Comparison of ENCODE assay signal across 8 cellular contexts in the genomic region with DNA sequence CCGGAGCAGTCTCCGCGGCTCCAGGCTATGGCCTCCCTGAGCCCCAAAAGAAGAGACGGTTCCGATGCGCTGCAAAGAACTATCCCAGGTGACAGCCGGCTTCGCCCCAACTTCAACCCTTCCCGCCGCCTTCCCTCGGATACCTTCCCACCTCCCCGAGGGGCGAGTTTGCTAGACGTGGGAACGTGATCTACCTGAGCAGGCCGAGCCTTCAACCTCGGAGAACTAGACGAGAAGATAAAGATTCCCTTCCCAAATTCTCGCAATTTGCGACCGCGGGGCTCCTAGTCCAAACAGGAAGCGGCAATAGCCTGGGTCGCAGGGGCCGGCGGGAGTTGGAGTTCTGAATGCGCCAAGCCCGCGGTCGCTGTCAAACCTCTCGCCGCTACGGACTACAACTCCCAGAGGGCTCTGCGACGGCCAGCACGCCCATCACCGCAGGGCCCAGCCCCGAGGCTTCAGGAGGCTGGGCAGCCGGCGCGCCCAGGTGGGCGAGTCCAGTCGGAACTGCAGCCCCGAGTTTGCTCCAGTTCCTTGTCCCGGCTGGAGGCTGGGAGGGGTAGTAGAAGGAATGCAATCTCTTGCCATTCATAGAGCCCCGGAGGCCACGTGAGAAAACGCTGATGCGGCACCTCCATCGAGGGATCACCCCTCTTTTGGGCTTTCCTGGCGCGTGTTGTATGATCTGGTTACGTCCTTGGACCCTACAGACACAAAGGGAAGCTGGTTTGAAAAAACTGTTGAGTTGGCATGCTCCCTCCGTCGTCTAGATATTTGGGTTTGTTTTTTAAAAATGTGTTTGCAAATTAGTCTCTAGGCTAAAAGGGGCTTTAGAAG. TPM values are rescaled to one million over a fixed set of nuclear protein-coding genes. Genes with fewer than 3 reads are reported as not detected.
DNase-seq lines count a peak whose midpoint lies in the region; TF ChIP-seq lines count a peak whose summit lies in the region.

A gene with protein sequence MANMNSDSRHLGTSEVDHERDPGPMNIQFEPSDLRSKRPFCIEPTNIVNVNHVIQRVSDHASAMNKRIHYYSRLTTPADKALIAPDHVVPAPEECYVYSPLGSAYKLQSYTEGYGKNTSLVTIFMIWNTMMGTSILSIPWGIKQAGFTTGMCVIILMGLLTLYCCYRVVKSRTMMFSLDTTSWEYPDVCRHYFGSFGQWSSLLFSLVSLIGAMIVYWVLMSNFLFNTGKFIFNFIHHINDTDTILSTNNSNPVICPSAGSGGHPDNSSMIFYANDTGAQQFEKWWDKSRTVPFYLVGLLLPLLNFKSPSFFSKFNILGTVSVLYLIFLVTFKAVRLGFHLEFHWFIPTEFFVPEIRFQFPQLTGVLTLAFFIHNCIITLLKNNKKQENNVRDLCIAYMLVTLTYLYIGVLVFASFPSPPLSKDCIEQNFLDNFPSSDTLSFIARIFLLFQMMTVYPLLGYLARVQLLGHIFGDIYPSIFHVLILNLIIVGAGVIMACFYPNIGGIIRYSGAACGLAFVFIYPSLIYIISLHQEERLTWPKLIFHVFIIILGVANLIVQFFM (minus strand): TSS at position 302 of the 837 bp plus-strand sequence. CDS start 14,366 bp downstream, outside the sequence.

- intact Hi-C loops in activated naive CD4-positive, alpha-beta T cell treated with anti-CD3 and anti-CD28 coated beads for 36 hours (cut with micrococcal nuclease), result loop anchor here (1.0 to 10.0 kb wide), 9 partner anchors 59 to 540 kb away; a partner anchor contains a TSS

- DNase-seq in GM03348 (ENCODE audit: low spot score) (peak; percentile 97), HFF-Myc (ENCODE audit: extremely low read depth, low read depth) (peak; percentile 78), NAMALWA (ENCODE audit: low spot score) (peak; percentile 85), SK-N-DZ (ENCODE audit: low spot score) (peak; percentile 91), globus pallidus (ENCODE audit: low spot score) (peak; percentile 93), nucleus accumbens (lab: John Stamatoyannopoulos, UW) (peak; percentile 59 to 98 (median 92)), suprapubic skin (ENCODE audit: low spot score in 2 of 2) (peak; percentile 97)
- peak; percentile 97 for DNase-seq in activated naive CD4-positive, alpha-beta T cell treated with anti-CD3 and anti-CD28 coated beads for 36 hours

- H3K36me3 Mint-ChIP-seq in activated naive CD4-positive, alpha-beta T cell treated with anti-CD3 and anti-CD28 coated beads for 36 hours (ENCODE audit: low read depth), result no peaks in the 10 kb centered on the region

- no peaks in the 10 kb centered on the region for H3K9me3 ChIP-seq in suprapubic skin

- H3K4me1 Mint-ChIP-seq in activated naive CD4-positive, alpha-beta T cell treated with anti-CD3 and anti-CD28 coated beads for 36 hours (ENCODE audit: low read depth), result peaks cover 23% of the 10 kb centered on the region

- no peak for TF ChIP-seq EP300 in suprapubic skin (IDR thresholded peaks at IDR 0.05)

- 1% methylated on average over 32 of the region's 55 CpGs for WGBS in suprapubic skin

- no peaks in the 10 kb centered on the region for H3K27me3 Mint-ChIP-seq in activated naive CD4-positive, alpha-beta T cell treated with anti-CD3 and anti-CD28 coated beads for 36 hours (ENCODE audit: low read depth)

- H3K27ac ChIP-seq in suprapubic skin, result peak within 1 kb of the TSS; percentile 49

- no peaks in the 10 kb centered on the region for H3K27me3 ChIP-seq in suprapubic skin

- peak within 1 kb of the TSS; percentile 92 for H3K4me3 Mint-ChIP-seq in activated naive CD4-positive, alpha-beta T cell treated with anti-CD3 and anti-CD28 coated beads for 36 hours

- peaks cover 13% of the 10 kb centered on the region for H3K4me1 ChIP-seq in suprapubic skin

- TF ChIP-seq CTCF in HFF-Myc (IDR thresholded peaks at IDR 0.05; ENCODE audit: low read depth, low read length, missing control alignments) (no peak), suprapubic skin (IDR thresholded peaks at IDR 0.05) (no peak)

- no peak for TF ChIP-seq POLR2A in suprapubic skin (IDR thresholded peaks at IDR 0.05)

- peak within 1 kb of the TSS; percentile 62 for H3K27ac Mint-ChIP-seq in activated naive CD4-positive, alpha-beta T cell treated with anti-CD3 and anti-CD28 coated beads for 36 hours

- peaks cover 2% of the 10 kb centered on the region for H3K9me3 Mint-ChIP-seq in activated naive CD4-positive, alpha-beta T cell treated with anti-CD3 and anti-CD28 coated beads for 36 hours

- H3K36me3 ChIP-seq in suprapubic skin, result no peaks in the 10 kb centered on the region

- CTCF ChIA-PET in activated naive CD4-positive, alpha-beta T cell treated with anti-CD3 and anti-CD28 coated beads for 36 hours (lab: Charles Lee), result no interaction called here

- H3K4me3 ChIP-seq in HFF-Myc (replicated peaks; ENCODE audit: low read depth, low read length), result peak within 1 kb of the TSS; percentile 85
- peak within 1 kb of the TSS; percentile 88 for H3K4me3 ChIP-seq in suprapubic skin

RNA-seq across cellular contexts. Expression of the gene that starts here (rescaled TPM):
- polyA plus RNA-seq in SK-N-DZ (2014; cell fraction: cytosol; rRNA removed), result 21.5 and 29.7 TPM in 2 replicates
- polyA plus RNA-seq in SK-N-DZ (2014; cell fraction: nucleus; rRNA removed), result 17.5 and 31.8 TPM in 2 replicates
- 10 to 100 TPM in 1 of 2 experiments, 1 to 10 TPM in 1; 9.2 to 10.1 TPM for total RNA-seq in activated naive CD4-positive, alpha-beta T cell treated with anti-CD3 and anti-CD28 coated beads for 36 hours
- total RNA-seq in suprapubic skin, result 10 to 100 TPM; 13.9 to 52.6 (median 19.7) TPM

Comparison
In these comparisons a context has a peak if more than half of its experiments do, and no peak if none do; other contexts are left out.
1. Peak in every context shown above with its lines: DNase-seq, H3K4me3 ChIP-seq and H3K27ac ChIP-seq.